ENCODE assay signal across 18 cellular contexts in genomic region chr5:59062986-59063683, GRCh38.
DNase-seq lines count a peak whose midpoint lies in the region; ATAC-seq and TF ChIP-seq lines count a peak whose summit lies in the region.
"Had no signal": no experiment of that assay in that cellular context is flagged by ENCODE, and none has a peak within 500 bp of the region (broad histone marks: within the 10 kb centered on the region; RNA-seq: fewer than 3 reads in every experiment).

No MANE protein-coding gene starts in this region.

- no peaks in the 10 kb centered on the region for H3K27me3 ChIP-seq in BLaER1
- H3K27me3 ChIP-seq in endodermal cell (ENCODE audit: control insufficient read depth, insufficient read depth, low read length, poor library complexity, severe bottlenecking), result no peaks in the 10 kb centered on the region
- H3K27me3 ChIP-seq in naive thymus-derived CD4-positive, alpha-beta T cell (ENCODE audit: control insufficient read depth in 2 of 2, insufficient read depth in 2 of 2, low read length in 2 of 2), result no peaks in the 10 kb centered on the region
- H3K27me3 ChIP-seq: foreskin keratinocyte had no signal

- TF ChIP-seq CTCF in endodermal cell (conservative IDR thresholded peaks at IDR 0.05) (no peak), nephron (IDR thresholded peaks at IDR 0.05; ENCODE audit: unreplicated experiment in 3 of 3) (no peak)

- H3K27ac Mint-ChIP-seq in endodermal cell, result no peak overlapping the region
- H3K27ac Mint-ChIP-seq in nephron, result peak overlapping the region; percentile 20 to 57 (median 21)
- H3K27ac Mint-ChIP-seq in naive thymus-derived CD4-positive, alpha-beta T cell, result no peak overlapping the region
- H3K27ac Mint-ChIP-seq: activated naive CD4-positive, alpha-beta T cell treated with anti-CD3 and anti-CD28 coated beads, Interleukin-2, amount 50 U/mL, for 24 hours; WTC11 had no signal

- DNase-seq in NCI-H446 (lab: John Stamatoyannopoulos, UW) (peak; percentile 58 to 84), endodermal cell (no peak), NCI-H774 (lab: John Stamatoyannopoulos, UW) (no peak)
- no peak for DNase-seq in naive thymus-derived CD4-positive, alpha-beta T cell
- DNase-seq: activated CD8-positive, alpha-beta memory T cell treated with anti-CD3 and anti-CD28 coated beads, Interleukin-2, amount 50 U/mL, for 4 hours; foreskin keratinocyte; GOT3; NCI-H187; posterior cingulate gyrus; stimulated activated CD4-positive, alpha-beta T cell treated with anti-CD3 and anti-CD28 coated beads, Interleukin-2, amount 100 ng/mL, for 24 hours had no signal

- H3K9me3 Mint-ChIP-seq in endodermal cell, result no peaks in the 10 kb centered on the region
- no peaks in the 10 kb centered on the region for H3K9me3 Mint-ChIP-seq in nephron
- peaks cover 0 to 3% (median 0%) of the 10 kb centered on the region in 11 donors for H3K9me3 Mint-ChIP-seq in naive thymus-derived CD4-positive, alpha-beta T cell
- H3K9me3 Mint-ChIP-seq: activated naive CD4-positive, alpha-beta T cell treated with anti-CD3 and anti-CD28 coated beads, Interleukin-2, amount 50 U/mL, for 24 hours had no signal

- H4K20me1 ChIP-seq in BLaER1, result no peaks in the 10 kb centered on the region

- ATAC-seq in SK-N-SH treated with all-trans-retinoic acid at 6 μM for 48 hours, result no peak
- ATAC-seq in GM21381 (IDR thresholded peaks at IDR 0.05; ENCODE audit: unreplicated experiment), result no peak
- no peak for ATAC-seq in naive thymus-derived CD4-positive, alpha-beta T cell
- ATAC-seq: foreskin keratinocyte, WTC11 had no signal

- H3K4me1 Mint-ChIP-seq in endodermal cell (peaks cover 2% of the 10 kb centered on the region), nephron (peaks cover 40% of the 10 kb centered on the region)
- H3K4me1 Mint-ChIP-seq in naive thymus-derived CD4-positive, alpha-beta T cell, result peaks cover 0 to 2% (median 0%) of the 10 kb centered on the region in 7 donors
- H3K4me1 Mint-ChIP-seq: activated naive CD4-positive, alpha-beta T cell treated with anti-CD3 and anti-CD28 coated beads, Interleukin-2, amount 50 U/mL, for 24 hours had no signal

- POLR2A ChIA-PET in naive thymus-derived CD4-positive, alpha-beta T cell (lab: Charles Lee), result no interaction called here

- no peaks in the 10 kb centered on the region for H3K9me3 ChIP-seq in BLaER1
- no peaks in the 10 kb centered on the region for H3K9me3 ChIP-seq in endodermal cell (ENCODE audit: control insufficient read depth, low read length)
- no peaks in the 10 kb centered on the region for H3K9me3 ChIP-seq in naive thymus-derived CD4-positive, alpha-beta T cell (ENCODE audit: control insufficient read depth in 2 of 3, low read length in 3 of 3)

- no peak overlapping the region for H3K4me3 ChIP-seq in BLaER1
- H3K4me3 ChIP-seq in endodermal cell (ENCODE audit: low read length), result no peak overlapping the region
- H3K4me3 ChIP-seq in naive thymus-derived CD4-positive, alpha-beta T cell (ENCODE audit: low read length), result no peak overlapping the region
- H3K4me3 ChIP-seq: coronary artery had no signal

- H3K36me3 ChIP-seq in BLaER1, result no peaks in the 10 kb centered on the region
- no peaks in the 10 kb centered on the region for H3K36me3 ChIP-seq in endodermal cell (ENCODE audit: control insufficient read depth, insufficient read depth, low read length)
- H3K36me3 ChIP-seq in naive thymus-derived CD4-positive, alpha-beta T cell (ENCODE audit: control insufficient read depth in 2 of 3, insufficient read depth in 3 of 3, low read length in 3 of 3), result no peaks in the 10 kb centered on the region

- H3K4me1 ChIP-seq in BLaER1, result peaks cover 25% of the 10 kb centered on the region
- H3K4me1 ChIP-seq in endodermal cell (ENCODE audit: control insufficient read depth, insufficient read depth, low read length), result no peaks in the 10 kb centered on the region
- no peaks in the 10 kb centered on the region for H3K4me1 ChIP-seq in naive thymus-derived CD4-positive, alpha-beta T cell (ENCODE audit: control insufficient read depth in 2 of 2, insufficient read depth in 2 of 2, low read length in 2 of 2)

- H3K27ac ChIP-seq in BLaER1, result no peak overlapping the region
- H3K27ac ChIP-seq in endodermal cell (ENCODE audit: low read depth, low read length), result peak overlapping the region; percentile 18
- no peak overlapping the region for H3K27ac ChIP-seq in naive thymus-derived CD4-positive, alpha-beta T cell (ENCODE audit: low read depth, low read length)
- H3K27ac ChIP-seq: C4-2B, coronary artery, foreskin keratinocyte had no signal

- no peaks in the 10 kb centered on the region for H3K36me3 Mint-ChIP-seq in endodermal cell (ENCODE audit: low read depth)
- peaks cover 5% of the 10 kb centered on the region for H3K36me3 Mint-ChIP-seq in nephron (ENCODE audit: low read depth)
- H3K36me3 Mint-ChIP-seq in naive thymus-derived CD4-positive, alpha-beta T cell, result peaks cover 0 to 6% (median 0%) of the 10 kb centered on the region in 5 donors
- H3K36me3 Mint-ChIP-seq: activated naive CD4-positive, alpha-beta T cell treated with anti-CD3 and anti-CD28 coated beads, Interleukin-2, amount 50 U/mL, for 24 hours; WTC11 had no signal

- CTCF ChIA-PET in naive thymus-derived CD4-positive, alpha-beta T cell (lab: Charles Lee), result no interaction called here

- H3K9ac ChIP-seq in BLaER1 (no peak overlapping the region), endodermal cell (ENCODE audit: extremely low read depth, low read length, poor library complexity, severe bottlenecking) (no peak overlapping the region)

- H3K27me3 Mint-ChIP-seq in endodermal cell (ENCODE audit: insufficient read depth) (no peaks in the 10 kb centered on the region), nephron (ENCODE audit: low read depth) (no peaks in the 10 kb centered on the region)
- H3K27me3 Mint-ChIP-seq in naive thymus-derived CD4-positive, alpha-beta T cell, result peaks cover 0 to 29% (median 0%) of the 10 kb centered on the region in 5 donors
- H3K27me3 Mint-ChIP-seq: activated naive CD4-positive, alpha-beta T cell treated with anti-CD3 and anti-CD28 coated beads, Interleukin-2, amount 50 U/mL, for 24 hours had no signal

- H3K4me2 ChIP-seq in BLaER1, result peak overlapping the region; percentile 58

- 84 to 92% methylated on average over 2 to 3 of the region's 3 CpGs for whole genome bisulfite sequencing in endodermal cell (ENCODE audit: insufficient coverage in 1 of 2, insufficient read length in 1 of 2), 2 experiments

- intact Hi-C loops in naive thymus-derived CD4-positive, alpha-beta T cell (cut with micrococcal nuclease), result no loop called here

- no peak overlapping the region for H3K4me3 Mint-ChIP-seq in endodermal cell
- H3K4me3 Mint-ChIP-seq in nephron, result no peak overlapping the region
- no peak overlapping the region for H3K4me3 Mint-ChIP-seq in naive thymus-derived CD4-positive, alpha-beta T cell
- H3K4me3 Mint-ChIP-seq: activated naive CD4-positive, alpha-beta T cell treated with anti-CD3 and anti-CD28 coated beads, Interleukin-2, amount 50 U/mL, for 24 hours; WTC11 had no signal

TF ChIP-seq in SK-N-SH treated with all-trans-retinoic acid at 6 μM for 48 hours, 23 proteins besides CTCF, POLR2A, EP300 and RAD21:
- TF ChIP-seq ZC3H10 (CRISPR knock-in tag; IDR thresholded peaks at IDR 0.05), result no peak
- no peak for TF ChIP-seq SNAI2 (CRISPR knock-in tag; IDR thresholded peaks at IDR 0.05)
- TF ChIP-seq CREB5 (CRISPR knock-in tag; IDR thresholded peaks at IDR 0.05; ENCODE audit: low read depth), result no peak

Comparison
In these comparisons a context has a peak if more than half of its experiments do, and no peak if none do; other contexts are left out.
1. DNase-seq: peak in NCI-H446 (2 of 2); none in endodermal cell (single experiment), NCI-H774 (single experiment) and naive thymus-derived CD4-positive, alpha-beta T cell (0 of 9).
2. H3K27ac Mint-ChIP-seq: peak in nephron (3 of 3); none in endodermal cell (single experiment) and naive thymus-derived CD4-positive, alpha-beta T cell (0 of 9).